In genomic region chr20:41180599-41181333, GRCh38 we compare ENCODE assay signal across 13 cellular contexts. TPM values are rescaled to one million over a fixed set of nuclear protein-coding genes. Genes with fewer than 3 reads are reported as not detected.
DNase-seq lines count a peak whose midpoint lies in the region; ATAC-seq, FAIRE-seq and TF ChIP-seq lines count a peak whose summit lies in the region.
"Had no signal": no experiment of that assay in that cellular context is flagged by ENCODE, and none has a peak within 500 bp of the region (broad histone marks: within the 10 kb centered on the region; RNA-seq: fewer than 3 reads in every experiment).

No MANE protein-coding gene starts in this region.

- no peak for DNase-seq in CD4-positive, CD25-positive, alpha-beta regulatory T cell
- DNase-seq in H9 (peak; percentile 26), GM12878 (ENCODE audit: low read depth, low spot score) (no peak), activated gamma-delta T cell treated with Interleukin-2 at 50 U/mL for 16 hours (no peak), pons (ENCODE audit: low spot score) (no peak)
- DNase-seq in naive thymus-derived CD4-positive, alpha-beta T cell, result peak in 1 of 9 donors; percentile 17
- DNase-seq: GDM1; MG63; stimulated activated CD4-positive, alpha-beta T cell treated with anti-CD3 and anti-CD28 coated beads, Interleukin-4, amount 100 ng/mL, for 1 hour; stimulated activated naive CD4-positive, alpha-beta T cell treated with Interleukin-2 at 50 U/mL for 16 hours had no signal

- H3K79me2 ChIP-seq in H9 (ENCODE audit: insufficient read depth, low read length) (no peaks in the 10 kb centered on the region), GM12878 (ENCODE audit: control insufficient read depth, insufficient read depth, low read length) (no peaks in the 10 kb centered on the region)

- H3K9me3 Mint-ChIP-seq in CD4-positive, CD25-positive, alpha-beta regulatory T cell, result no peaks in the 10 kb centered on the region
- H3K9me3 Mint-ChIP-seq in H9, result no peaks in the 10 kb centered on the region
- no peaks in the 10 kb centered on the region for H3K9me3 Mint-ChIP-seq in naive thymus-derived CD4-positive, alpha-beta T cell

- no peak overlapping the region for H2AFZ ChIP-seq in H9 (ENCODE audit: low read length)
- no peak overlapping the region for H2AFZ ChIP-seq in GM12878 (ENCODE audit: control insufficient read depth, low read depth, low read length)

- no peak overlapping the region for H3K4ac ChIP-seq in H9 (ENCODE audit: low read depth, low read length)

- no peaks in the 10 kb centered on the region for H4K20me1 ChIP-seq in H9 (ENCODE audit: control insufficient read depth, insufficient read depth, insufficient read length)
- no peaks in the 10 kb centered on the region for H4K20me1 ChIP-seq in GM12878 (ENCODE audit: control insufficient read depth, insufficient read depth)

- H3T11ph ChIP-seq in H9 (ENCODE audit: low read length), result no peak overlapping the region

- no peaks in the 10 kb centered on the region for H3K79me1 ChIP-seq in H9 (ENCODE audit: insufficient read depth, low read depth, low read length, poor library complexity, severe bottlenecking)

- FAIRE-seq in GM12878 (lab: Jason Lieb, UNC), result no peak

- no peak overlapping the region for H3K18ac ChIP-seq in H9 (ENCODE audit: insufficient read length, low read depth, low read length)

- no peak overlapping the region for H4K91ac ChIP-seq in H9 (ENCODE audit: insufficient read length, low read depth, low read length)

- peaks cover 9 to 23% (median 15%) of the 10 kb centered on the region in 4 donors for H3K4me1 Mint-ChIP-seq in CD4-positive, CD25-positive, alpha-beta regulatory T cell
- peaks cover 19 to 22% of the 10 kb centered on the region in 2 experiments for H3K4me1 Mint-ChIP-seq in H9
- peaks cover 1 to 19% (median 15%) of the 10 kb centered on the region in 7 donors for H3K4me1 Mint-ChIP-seq in naive thymus-derived CD4-positive, alpha-beta T cell

- no peak overlapping the region for H3K56ac ChIP-seq in H9 (ENCODE audit: insufficient read length, low read depth, low read length)

- no peak overlapping the region for H4K5ac ChIP-seq in H9 (ENCODE audit: insufficient read length, low read depth, low read length)

- no peak overlapping the region for H3K14ac ChIP-seq in H9 (ENCODE audit: insufficient read depth, low read length)

- RAD21 ChIA-PET in GM12878 (lab: Charles Lee; ENCODE audit: unreplicated experiment), result no interaction called here

- no peak overlapping the region for H2BK5ac ChIP-seq in H9 (ENCODE audit: insufficient read length, low read length)

- H3K36me3 Mint-ChIP-seq in CD4-positive, CD25-positive, alpha-beta regulatory T cell, result peaks cover 8% of the 10 kb centered on the region
- H3K36me3 Mint-ChIP-seq in H9 (ENCODE audit: insufficient read depth in 1 of 3, low read depth in 3 of 3), result peaks cover 7 to 27% (median 11%) of the 10 kb centered on the region in 3 experiments; a peak in 6 of 7 replicates
- H3K36me3 Mint-ChIP-seq in naive thymus-derived CD4-positive, alpha-beta T cell, result peaks cover 0 to 14% (median 3%) of the 10 kb centered on the region in 5 donors

- peaks cover 14% of the 10 kb centered on the region for H3K36me3 ChIP-seq in CD4-positive, CD25-positive, alpha-beta regulatory T cell (ENCODE audit: control insufficient read depth, insufficient read depth, low read length)
- H3K36me3 ChIP-seq in GM12878 (ENCODE audit: control insufficient read depth in 2 of 2, insufficient read depth in 2 of 2, low read length in 1 of 2), result peaks cover 1 to 12% of the 10 kb centered on the region in 2 experiments; a peak in 3 of 4 replicates
- H3K36me3 ChIP-seq in naive thymus-derived CD4-positive, alpha-beta T cell (ENCODE audit: control insufficient read depth in 2 of 3, insufficient read depth in 3 of 3, low read length in 3 of 3), result peaks cover 0 to 18% (median 5%) of the 10 kb centered on the region in 3 experiments

- peak overlapping the region; percentile 67 to 86 (median 84) for H3K27ac Mint-ChIP-seq in CD4-positive, CD25-positive, alpha-beta regulatory T cell
- H3K27ac Mint-ChIP-seq in H9, result no peak overlapping the region
- H3K27ac Mint-ChIP-seq in naive thymus-derived CD4-positive, alpha-beta T cell, result peak overlapping the region; percentile 26 to 89 (median 79)

- no CpG with 5 or more reads among the region's 6 CpGs for WGBS in H9 (ENCODE audit: extremely low coverage, insufficient read length, low lambda C conversion rate)
- 75% methylated on average over 6 of the region's 6 CpGs for whole genome bisulfite sequencing in GM12878 (ENCODE audit: insufficient coverage, insufficient replicate concordance, low lambda C conversion rate, missing lambda C conversion rate)

- ATAC-seq in CD4-positive, CD25-positive, alpha-beta regulatory T cell (ENCODE audit: low read depth in 2 of 2), result no peak
- ATAC-seq in GM12878, result no peak
- no peak for ATAC-seq in naive thymus-derived CD4-positive, alpha-beta T cell
- ATAC-seq in GM19395 (IDR thresholded peaks at IDR 0.05; ENCODE audit: unreplicated experiment), result no peak
- ATAC-seq in HG03108 (IDR thresholded peaks at IDR 0.05; ENCODE audit: unreplicated experiment), result no peak
- ATAC-seq: SK-N-SH treated with all-trans-retinoic acid at 6 μM for 48 hours had no signal

- no peaks in the 10 kb centered on the region for H3K23me2 ChIP-seq in H9 (ENCODE audit: insufficient read length, low read depth, low read length, poor library complexity, severe bottlenecking)

- no TSS peak for BruUV-seq in GM12878 (replicated peaks; lab: Mats Ljungman, UMichigan)

- in situ Hi-C loops in GM12878 (cut with MboI), result no loop called here

- no peaks in the 10 kb centered on the region for H3K9me3 ChIP-seq in CD4-positive, CD25-positive, alpha-beta regulatory T cell (ENCODE audit: control insufficient read depth in 2 of 2, low read length in 2 of 2)
- H3K9me3 ChIP-seq in H9 (ENCODE audit: control insufficient read depth, low read depth, low read length), result no peaks in the 10 kb centered on the region
- no peaks in the 10 kb centered on the region for H3K9me3 ChIP-seq in GM12878 (replicated peaks; ENCODE audit: control insufficient read depth, insufficient read depth, low read length)
- H3K9me3 ChIP-seq in naive thymus-derived CD4-positive, alpha-beta T cell (ENCODE audit: control insufficient read depth in 2 of 3, low read length in 3 of 3), result no peaks in the 10 kb centered on the region
- H3K9me3 ChIP-seq: MG63 had no signal

- H3K4me2 ChIP-seq in H9 (ENCODE audit: insufficient read depth, insufficient read length, low read length), result no peak overlapping the region
- no peak overlapping the region for H3K4me2 ChIP-seq in GM12878 (ENCODE audit: control insufficient read depth, insufficient read depth)

- no peak overlapping the region for H2BK15ac ChIP-seq in H9 (ENCODE audit: low read depth, low read length)

- no peak overlapping the region for H3K9ac ChIP-seq in H9 (ENCODE audit: extremely low read depth, insufficient read length, low read length)
- H3K9ac ChIP-seq in GM12878 (ENCODE audit: control insufficient read depth, insufficient read depth, low read length), result no peak overlapping the region

- TF ChIP-seq EP300 in GM12878 (IDR thresholded peaks at IDR 0.05; ENCODE audit: borderline replicate concordance in 1 of 2, control insufficient read depth in 1 of 2, low read depth in 2 of 2, low read length in 2 of 2), result no peak

- H3K27ac ChIP-seq in CD4-positive, CD25-positive, alpha-beta regulatory T cell (ENCODE audit: insufficient read depth, low read length, poor library complexity, severe bottlenecking), result no peak overlapping the region
- H3K27ac ChIP-seq in H9 (ENCODE audit: insufficient read length, low read depth, low read length) (no peak overlapping the region), GM12878 (ENCODE audit: control insufficient read depth, insufficient read depth) (no peak overlapping the region)
- peak overlapping the region; percentile 17 for H3K27ac ChIP-seq in naive thymus-derived CD4-positive, alpha-beta T cell (ENCODE audit: low read depth, low read length)

- no peak overlapping the region for H4K8ac ChIP-seq in H9 (replicated peaks; ENCODE audit: insufficient read length, low read depth, low read length)

- no peak overlapping the region for H2BK20ac ChIP-seq in H9 (ENCODE audit: low read depth, low read length, poor library complexity, severe bottlenecking)

- no peak overlapping the region for H3K23ac ChIP-seq in H9 (ENCODE audit: insufficient read length, low read depth, low read length)

- no peak overlapping the region for H2BK12ac ChIP-seq in H9 (ENCODE audit: insufficient read length, low read depth, low read length)

- H2BK120ac ChIP-seq in H9 (ENCODE audit: low read depth, low read length, poor library complexity, severe bottlenecking), result no peak overlapping the region

- TF ChIP-seq POLR2A in GM12878 (IDR thresholded peaks at IDR 0.05; ENCODE audit: low read depth, low read length), result 0 out of 2 replicates have a peak, but pooled peaks have one; percentile 22

- no peaks in the 10 kb centered on the region for H3K4me1 ChIP-seq in CD4-positive, CD25-positive, alpha-beta regulatory T cell (ENCODE audit: control insufficient read depth, insufficient read depth, low read length, poor library complexity, severe bottlenecking)
- H3K4me1 ChIP-seq in H9 (ENCODE audit: insufficient read depth, low read length), result peaks cover 3% of the 10 kb centered on the region; the same call in 1 of the 2 replicates
- no peaks in the 10 kb centered on the region for H3K4me1 ChIP-seq in GM12878 (ENCODE audit: control insufficient read depth, insufficient read depth, low read length)
- no peaks in the 10 kb centered on the region for H3K4me1 ChIP-seq in naive thymus-derived CD4-positive, alpha-beta T cell (ENCODE audit: control insufficient read depth in 2 of 2, insufficient read depth in 2 of 2, low read length in 2 of 2)

- H2AK5ac ChIP-seq in H9 (ENCODE audit: insufficient read length, low read length), result no peak overlapping the region

- intact Hi-C loops in GM12878 (cut with micrococcal nuclease; ENCODE audit: unreplicated experiment), result no loop called here
- intact Hi-C loops in naive thymus-derived CD4-positive, alpha-beta T cell (cut with micrococcal nuclease), result no loop called here

- no peaks in the 10 kb centered on the region for H3K27me3 Mint-ChIP-seq in CD4-positive, CD25-positive, alpha-beta regulatory T cell
- no peaks in the 10 kb centered on the region for H3K27me3 Mint-ChIP-seq in H9 (ENCODE audit: low read depth)
- no peaks in the 10 kb centered on the region for H3K27me3 Mint-ChIP-seq in naive thymus-derived CD4-positive, alpha-beta T cell

- POLR2A ChIA-PET in GM12878 (lab: Charles Lee), result interaction anchor here (0.6 kb wide), 1 partner anchor 362 kb away, joined by 4 read pairs; no protein-coding TSS in a partner anchor
- POLR2A ChIA-PET in naive thymus-derived CD4-positive, alpha-beta T cell (lab: Charles Lee), result interaction anchor here (0.5 to 1.4 kb wide), 4 partner anchors 9 to 21 kb away, joined by 3 to 4 read pairs (median 3); no protein-coding TSS in a partner anchor

- no peak overlapping the region for H3K4me3 ChIP-seq in CD4-positive, CD25-positive, alpha-beta regulatory T cell (ENCODE audit: low read depth, low read length)
- no peak overlapping the region for H3K4me3 ChIP-seq in GM12878
- H3K4me3 ChIP-seq in naive thymus-derived CD4-positive, alpha-beta T cell (ENCODE audit: low read length), result no peak overlapping the region
- H3K4me3 ChIP-seq: MG63 had no signal

- H3K27me3 ChIP-seq in CD4-positive, CD25-positive, alpha-beta regulatory T cell (ENCODE audit: control insufficient read depth, insufficient read depth, low read length), result no peaks in the 10 kb centered on the region
- H3K27me3 ChIP-seq in H9 (ENCODE audit: insufficient read depth, low read length) (no peaks in the 10 kb centered on the region), GM12878 (replicated peaks in 1 of 2; ENCODE audit: control insufficient read depth in 2 of 2, insufficient read depth in 2 of 2, low read length in 1 of 2) (no peaks in the 10 kb centered on the region)
- no peaks in the 10 kb centered on the region for H3K27me3 ChIP-seq in naive thymus-derived CD4-positive, alpha-beta T cell (ENCODE audit: control insufficient read depth in 2 of 2, insufficient read depth in 2 of 2, low read length in 2 of 2)
- H3K27me3 ChIP-seq: MG63 had no signal

- CTCF ChIA-PET in GM12878 (lab: Yijun Ruan, JAX), result interaction anchor here (1.7 kb wide), 1 partner anchor 10 kb away, joined by 5 read pairs; no protein-coding TSS in a partner anchor
- CTCF ChIA-PET in naive thymus-derived CD4-positive, alpha-beta T cell (lab: Charles Lee), result interaction anchor here (0.6 to 1.3 kb wide), 2 partner anchors 15 to 46 kb away, joined by 4 read pairs; no protein-coding TSS in a partner anchor

- H3K4me3 Mint-ChIP-seq in CD4-positive, CD25-positive, alpha-beta regulatory T cell, result no peak overlapping the region
- no peak overlapping the region for H3K4me3 Mint-ChIP-seq in H9
- no peak overlapping the region for H3K4me3 Mint-ChIP-seq in naive thymus-derived CD4-positive, alpha-beta T cell

- no peak for TF ChIP-seq RAD21 in GM12878 (IDR thresholded peaks at IDR 0.05; ENCODE audit: insufficient read depth, low read depth, low read length)

- SMC1A ChIA-PET in GM12878 (lab: Charles Lee; ENCODE audit: uncharacterized antibody, unreplicated experiment), result interaction anchor here (0.6 kb wide), 1 partner anchor 24 kb away, joined by 3 read pairs; no protein-coding TSS in a partner anchor

- TF ChIP-seq CTCF in H9 (conservative IDR thresholded peaks at IDR 0.05), result no peak
- no peak for TF ChIP-seq CTCF in GM12878 (IDR thresholded peaks at IDR 0.05 in 2 of 3, conservative IDR thresholded peaks at IDR 0.05 in 1 of 3; ENCODE audit: control insufficient read depth in 2 of 3, extremely low read depth in 1 of 3, insufficient read depth in 1 of 3, low read depth in 3 of 3, low read length in 3 of 3)

RNA-seq across cellular contexts. Expression of gene PLCG1, which starts 43.4 kb away (rescaled TPM):
- total RNA-seq in CD4-positive, CD25-positive, alpha-beta regulatory T cell, result 540 TPM
- polyA plus RNA-seq in CD4-positive, CD25-positive, alpha-beta regulatory T cell, result 10 to 100 TPM; 30.4 to 36.1 (median 33.0) TPM
- total RNA-seq in H9 (2021) (161 and 171 TPM in 2 replicates), GM12878 (2014; rRNA removed) (48.4 and 55.4 TPM in 2 replicates), GM12878 (2014; rRNA removed; fragmentation: Illumina TruSeq; extraction: Trizol) (39.3 and 39.5 TPM in 2 replicates), GM12878 (2021) (78.6 and 85.4 TPM in 2 replicates)
- total RNA-seq in GM12878 (2013; cell fraction: nucleolus; rRNA removed), result 292 and 309 TPM in 2 replicates
- polyA plus RNA-seq in GM12878 (2011; ENCODE audit: low read depth), result 53.5 TPM
- polyA plus RNA-seq in GM12878 (2011; rRNA removed) (61.7 and 114 TPM in 2 replicates), GM12878 (2014; fragmentation: Illumina TruSeq; extraction: Trizol) (29.2 and 51.0 TPM in 2 replicates), GM12878 (2014; fragmentation: Nextera tagmentation; extraction: Ambion mirVana) (1 to 10 TPM; 2.6 to 3.0 TPM), GM12878 (2014; rRNA removed) (70.4 and 85.0 TPM in 2 replicates), GM12878 (2016; fragmentation: Nextera tagmentation; extraction: Ambion mirVana) (10 to 100 TPM; 12.8 to 13.0 TPM)
- 117 and 135 TPM in 2 replicates for polyA plus RNA-seq in GM12878 (2011; cell fraction: cytosol; rRNA removed)
- 795 and 878 TPM in 2 replicates for polyA plus RNA-seq in GM12878 (2011; cell fraction: nucleus; rRNA removed)
- 67.5 and 102 TPM in 2 replicates for polyA plus RNA-seq in GM12878 (2012)
- polyA minus RNA-seq in GM12878 (2011; rRNA and poly(A)+ RNA removed), result 123 and 185 TPM in 2 replicates
- 60.8 and 65.4 TPM in 2 replicates for polyA minus RNA-seq in GM12878 (2011; cell fraction: cytosol; rRNA and poly(A)+ RNA removed)
- polyA minus RNA-seq in GM12878 (2011; cell fraction: nucleus; rRNA and poly(A)+ RNA removed), result 200 and 222 TPM in 2 replicates
- 100 to 1,000 TPM; 343 to 559 (median 418) TPM for total RNA-seq in naive thymus-derived CD4-positive, alpha-beta T cell
- 100 to 1,000 TPM in 1 of 2 donors, 10 to 100 TPM in 1; 36.9 to 105 TPM for polyA plus RNA-seq in naive thymus-derived CD4-positive, alpha-beta T cell

Comparison
In these comparisons a context has a peak if more than half of its experiments do, and no peak if none do; other contexts are left out.
1. H3K27ac Mint-ChIP-seq: peak in CD4-positive, CD25-positive, alpha-beta regulatory T cell (3 of 3) and naive thymus-derived CD4-positive, alpha-beta T cell (9 of 9); none in H9 (0 of 3).